In genomic region chr4:141350122-141350904, GRCh38 we compare ENCODE assay signal across 11 cellular contexts.
DNase-seq lines count a peak whose midpoint lies in the region; ATAC-seq and TF ChIP-seq lines count a peak whose summit lies in the region.
"Had no signal": no experiment of that assay in that cellular context is flagged by ENCODE, and none has a peak within 500 bp of the region (broad histone marks: within the 10 kb centered on the region; RNA-seq: fewer than 3 reads in every experiment).

No MANE protein-coding gene starts in this region.

- CTCF ChIA-PET in MCF 10A (lab: Yijun Ruan, JAX) = interaction anchor here (0.9 to 2.1 kb wide), 2 partner anchors 21 to 44 kb away, joined by 4 to 6 read pairs; no protein-coding TSS in a partner anchor
- CTCF ChIA-PET in activated CD8-positive, alpha-beta T cell treated with anti-CD3 and anti-CD28 coated beads, Interleukin-2, amount 10 ng/mL, durations not matched to agents 7 days and 5 days (lab: Charles Lee) = no interaction called here

- H3K4me3 ChIP-seq in breast epithelium (no peak overlapping the region), kidney epithelial cell (ENCODE audit: low read depth, low read length) (no peak overlapping the region)

- no peak for ATAC-seq in activated CD8-positive, alpha-beta T cell treated with anti-CD3 and anti-CD28 coated beads, Interleukin-2, amount 10 ng/mL, durations not matched to agents 7 days and 5 days
- no peak for ATAC-seq in GM21367 (IDR thresholded peaks at IDR 0.05; ENCODE audit: unreplicated experiment)
- ATAC-seq in HG03432 (IDR thresholded peaks at IDR 0.05; ENCODE audit: unreplicated experiment) = no peak
- ATAC-seq: stimulated activated memory B cell treated with anti-CD40 and anti-IgM and Interleukin-4, amounts not matched to agents 10 μg/mL and 1 μg/mL and 100 μg/mL, for 72 hours had no signal

- POLR2A ChIA-PET in MCF 10A (lab: Yijun Ruan, JAX) = interaction anchor here (0.7 to 1.7 kb wide), 6 partner anchors 40 to 502 kb away, joined by 3 to 6 read pairs (median 3); no protein-coding TSS in a partner anchor
- POLR2A ChIA-PET in activated CD8-positive, alpha-beta T cell treated with anti-CD3 and anti-CD28 coated beads, Interleukin-2, amount 10 ng/mL, durations not matched to agents 7 days and 5 days (lab: Charles Lee) = no interaction called here

- H3K27me3 ChIP-seq in breast epithelium (no peaks in the 10 kb centered on the region), kidney epithelial cell (ENCODE audit: control insufficient read depth, insufficient read depth, low read length) (no peaks in the 10 kb centered on the region)

- H3K27me3 Mint-ChIP-seq in MCF 10A (ENCODE audit: insufficient read depth, unreplicated experiment) = no peaks in the 10 kb centered on the region
- no peaks in the 10 kb centered on the region for H3K27me3 Mint-ChIP-seq in activated CD8-positive, alpha-beta T cell treated with anti-CD3 and anti-CD28 coated beads, Interleukin-2, amount 10 ng/mL, durations not matched to agents 7 days and 5 days (ENCODE audit: low read depth)
- H3K27me3 Mint-ChIP-seq: stimulated activated memory B cell treated with anti-CD40 and anti-IgM and Interleukin-4, amounts not matched to agents 10 μg/mL and 1 μg/mL and 100 μg/mL, for 72 hours had no signal

- H3K36me3 Mint-ChIP-seq in MCF 10A (ENCODE audit: insufficient read depth, unreplicated experiment) = no peaks in the 10 kb centered on the region
- H3K36me3 Mint-ChIP-seq in activated CD8-positive, alpha-beta T cell treated with anti-CD3 and anti-CD28 coated beads, Interleukin-2, amount 10 ng/mL, durations not matched to agents 7 days and 5 days (ENCODE audit: low read depth) = no peaks in the 10 kb centered on the region
- H3K36me3 Mint-ChIP-seq: stimulated activated memory B cell treated with anti-CD40 and anti-IgM and Interleukin-4, amounts not matched to agents 10 μg/mL and 1 μg/mL and 100 μg/mL, for 72 hours had no signal

- no peak overlapping the region for H3K4me3 Mint-ChIP-seq in MCF 10A (ENCODE audit: unreplicated experiment)
- H3K4me3 Mint-ChIP-seq in activated CD8-positive, alpha-beta T cell treated with anti-CD3 and anti-CD28 coated beads, Interleukin-2, amount 10 ng/mL, durations not matched to agents 7 days and 5 days = no peak overlapping the region
- H3K4me3 Mint-ChIP-seq: stimulated activated memory B cell treated with anti-CD40 and anti-IgM and Interleukin-4, amounts not matched to agents 10 μg/mL and 1 μg/mL and 100 μg/mL, for 72 hours had no signal

- no TSS peak for BruUV-seq in MCF 10A (replicated peaks; lab: Mats Ljungman, UMichigan)

- H3K9me3 Mint-ChIP-seq in MCF 10A (ENCODE audit: unreplicated experiment) = peaks cover 9% of the 10 kb centered on the region
- no peaks in the 10 kb centered on the region for H3K9me3 Mint-ChIP-seq in activated CD8-positive, alpha-beta T cell treated with anti-CD3 and anti-CD28 coated beads, Interleukin-2, amount 10 ng/mL, durations not matched to agents 7 days and 5 days (ENCODE audit: insufficient read depth)

- H3K27ac ChIP-seq in breast epithelium = no peak overlapping the region
- H3K27ac ChIP-seq: C4-2B had no signal

- H3K36me3 ChIP-seq in breast epithelium = no peaks in the 10 kb centered on the region
- no peaks in the 10 kb centered on the region for H3K36me3 ChIP-seq in kidney epithelial cell (ENCODE audit: control insufficient read depth, insufficient read depth, low read length)

- TF ChIP-seq CTCF in MCF 10A (IDR thresholded peaks at IDR 0.05; ENCODE audit: unreplicated experiment) = no peak
- TF ChIP-seq CTCF in breast epithelium (IDR thresholded peaks at IDR 0.05) = no peak
- no peak for TF ChIP-seq CTCF in kidney epithelial cell (IDR thresholded peaks at IDR 0.05; ENCODE audit: insufficient read depth, low read length, poor library complexity, severe bottlenecking)

- H3K4me1 ChIP-seq in breast epithelium = no peaks in the 10 kb centered on the region

- peak; percentile 93 for DNase-seq in MCF 10A (ENCODE audit: unreplicated experiment)
- DNase-seq in breast epithelium (ENCODE audit: low spot score in 2 of 2) = no peak
- peak; percentile 58 for DNase-seq in SW480 (ENCODE audit: low spot score)
- peak; percentile 83 for DNase-seq in kidney epithelial cell (ENCODE audit: low read depth)
- no peak for DNase-seq in activated CD8-positive, alpha-beta T cell treated with anti-CD3 and anti-CD28 coated beads, Interleukin-2, amount 10 ng/mL, durations not matched to agents 7 days and 5 days
- no peak for DNase-seq in NCI-H2171 (lab: John Stamatoyannopoulos, UW)
- DNase-seq: nucleus accumbens had no signal

- intact Hi-C loops in MCF 10A (cut with micrococcal nuclease) = no loop called here
- intact Hi-C loops in breast epithelium (cut with DNase I; ENCODE audit: low total_unique reads) = no loop called here

- peaks cover 21% of the 10 kb centered on the region for H3K4me1 Mint-ChIP-seq in MCF 10A (ENCODE audit: insufficient read depth, unreplicated experiment)
- no peaks in the 10 kb centered on the region for H3K4me1 Mint-ChIP-seq in activated CD8-positive, alpha-beta T cell treated with anti-CD3 and anti-CD28 coated beads, Interleukin-2, amount 10 ng/mL, durations not matched to agents 7 days and 5 days (ENCODE audit: low read depth)

- peak overlapping the region; percentile 85 for H3K27ac Mint-ChIP-seq in MCF 10A (ENCODE audit: low read depth, unreplicated experiment)
- no peak overlapping the region for H3K27ac Mint-ChIP-seq in activated CD8-positive, alpha-beta T cell treated with anti-CD3 and anti-CD28 coated beads, Interleukin-2, amount 10 ng/mL, durations not matched to agents 7 days and 5 days
- H3K27ac Mint-ChIP-seq: stimulated activated memory B cell treated with anti-CD40 and anti-IgM and Interleukin-4, amounts not matched to agents 10 μg/mL and 1 μg/mL and 100 μg/mL, for 72 hours had no signal

- TF ChIP-seq POLR2A in breast epithelium (IDR thresholded peaks at IDR 0.05) = no peak

- no peaks in the 10 kb centered on the region for H3K9me3 ChIP-seq in breast epithelium

Comparison
In these comparisons a context has a peak if more than half of its experiments do, and no peak if none do; other contexts are left out.
1. DNase-seq: peak in MCF 10A (single experiment), SW480 (single experiment) and kidney epithelial cell (single experiment); none in breast epithelium (0 of 2), activated CD8-positive, alpha-beta T cell treated with anti-CD3 and anti-CD28 coated beads, Interleukin-2, amount 10 ng/mL, durations not matched to agents 7 days and 5 days (single experiment) and NCI-H2171 (single experiment).